Comparison of ENCODE assay signal across 26 cellular contexts in genomic region chr4:132488555-132488954, GRCh38.
"Had no signal": no experiment of that assay in that cellular context is flagged by ENCODE, and none has a peak within 500 bp of the region (broad histone marks: within the 10 kb centered on the region; RNA-seq: fewer than 3 reads in every experiment).

No MANE protein-coding gene starts in this region.

- ATAC-seq: naive thymus-derived CD8-positive, alpha-beta T cell; natural killer cell treated with Interleukin-12 subunit alpha and Interleukin-12 subunit beta and Interleukin-15 and Interleukin-18, amount 100 ng/mL, for 72 hours; pancreas; right cardiac atrium; right lobe of liver; stimulated activated effector memory CD8-positive, alpha-beta T cell treated with anti-CD3 and anti-CD28 coated beads, Interleukin-12 subunit alpha, Interleukin-12 subunit beta, amount 100 ng/mL, for 72 hours; stimulated activated naive B cell treated with anti-CD40 and anti-IgM and Interleukin-4, amounts not matched to agents 10 μg/mL and 1 μg/mL and 100 μg/mL, for 72 hours had no signal

- H3K4me3 ChIP-seq: pancreas, prostate gland, right lobe of liver, sigmoid colon, stomach, thoracic aorta, thyroid gland, tibial nerve, upper lobe of left lung, vagina had no signal

- H3K9me3 ChIP-seq: neutrophil, prostate gland, right lobe of liver, thyroid gland, vagina had no signal

- H3K36me3 ChIP-seq: neutrophil, pancreas, prostate gland, right lobe of liver, sigmoid colon, stomach, thoracic aorta, thyroid gland, tibial nerve, upper lobe of left lung, vagina had no signal

- DNase-seq: naive thymus-derived CD8-positive, alpha-beta T cell; nephron progenitor cell; nucleus accumbens; pancreas; right cardiac atrium; right lobe of liver; sigmoid colon; small intestine; stimulated activated CD4-positive, alpha-beta T cell treated with anti-CD3 and anti-CD28 coated beads, Interleukin-15, amount 100 ng/mL, for 24 hours; stimulated activated CD4-positive, alpha-beta T cell treated with anti-CD3 and anti-CD28 coated beads, Interleukin-2, amount 100 ng/mL, for 24 hours; stimulated activated CD4-positive, alpha-beta T cell treated with anti-CD3 and anti-CD28 coated beads, Interleukin-2, amount 100 ng/mL, for 48 hours; stimulated activated CD4-positive, alpha-beta T cell treated with anti-CD3 and anti-CD28 coated beads, Interleukin-4, amount 100 ng/mL, for 24 hours; stimulated activated naive B cell treated with anti-CD40 and anti-IgM and Interleukin-4, amounts not matched to agents 10 μg/mL and 1 μg/mL and 100 μg/mL, for 72 hours; stimulated activated naive CD4-positive, alpha-beta T cell treated with Interleukin-2 at 50 U/mL for 16 hours; stomach; thyroid gland; trophoblast cell; upper lobe of left lung had no signal

- H3K27ac ChIP-seq: neutrophil, pancreas, prostate gland, right lobe of liver, sigmoid colon, stomach, thoracic aorta, thyroid gland, tibial nerve, upper lobe of left lung, vagina had no signal

- FAIRE-seq: pancreas, small intestine, urothelium cell line had no signal

- H3K27me3 ChIP-seq: neutrophil, pancreas, right lobe of liver, sigmoid colon, stomach, thyroid gland, tibial nerve, upper lobe of left lung, vagina had no signal

- H3K4me1 ChIP-seq: pancreas, prostate gland, right lobe of liver, sigmoid colon, stomach, thyroid gland, tibial nerve, upper lobe of left lung, vagina had no signal
